ENCODE assay signal across 26 cellular contexts in genomic region chr5:158991391-158991790, GRCh38.
DNase-seq lines count a peak whose midpoint lies in the region; ATAC-seq and TF ChIP-seq lines count a peak whose summit lies in the region.
"Had no signal": no experiment of that assay in that cellular context is flagged by ENCODE, and none has a peak within 500 bp of the region (broad histone marks: within the 10 kb centered on the region; RNA-seq: fewer than 3 reads in every experiment).

No MANE protein-coding gene starts in this region.

- no peak for TF ChIP-seq CTCF in chondrocyte (IDR thresholded peaks at IDR 0.05)
- TF ChIP-seq CTCF in hepatocyte (IDR thresholded peaks at IDR 0.05; ENCODE audit: poor library complexity), result no peak
- no peak for TF ChIP-seq CTCF in uterus (IDR thresholded peaks at IDR 0.05)

- H3K9me3 ChIP-seq in Karpas-422 (ENCODE audit: low read length) (no peaks in the 10 kb centered on the region), hepatocyte (ENCODE audit: low read depth) (no peaks in the 10 kb centered on the region), uterus (no peaks in the 10 kb centered on the region)
- H3K9me3 ChIP-seq: heart right ventricle, SK-N-SH, tibial nerve had no signal

- H3K9me2 ChIP-seq in Karpas-422 (replicated peaks; ENCODE audit: insufficient read depth, low read length), result no peaks in the 10 kb centered on the region
- no peaks in the 10 kb centered on the region for H3K9me2 ChIP-seq in hepatocyte (replicated peaks; ENCODE audit: insufficient read depth)
- H3K9me2 ChIP-seq: SK-N-SH had no signal

- DNase-seq in Karpas-422 (no peak), chondrocyte (ENCODE audit: low spot score) (no peak), hepatocyte (ENCODE audit: low spot score) (no peak), uterus (no peak), retina (no peak)
- no peak for DNase-seq in activated effector memory CD4-positive, alpha-beta T cell treated with anti-CD3 and anti-CD28 coated beads, Interleukin-2, amount 50 U/mL, for 16 hours
- DNase-seq: activated CD4-positive, alpha-beta T cell treated with anti-CD3 and anti-CD28 coated beads for 36 hours; activated naive CD4-positive, alpha-beta T cell; activated T-cell treated with anti-CD3 and anti-CD28 coated beads, Interleukin-2, amount 50 U/mL, for 1 hour; AML-193; amygdala; DMS53; GDM1; heart right ventricle; Kasumi-1; naive thymus-derived CD8-positive, alpha-beta T cell; NCI-H1694 treated with DMSO at 0.1 percent for 48 hours; NCI-H69; SK-N-SH; stimulated activated CD4-positive, alpha-beta T cell treated with anti-CD3 and anti-CD28 coated beads, Interleukin-12 subunit alpha, Interleukin-12 subunit beta, amount 100 ng/mL, for 4 hours; stimulated activated CD4-positive, alpha-beta T cell treated with anti-CD3 and anti-CD28 coated beads, Interleukin-4, amount 100 ng/mL, for 24 hours; stimulated activated naive CD4-positive, alpha-beta T cell treated with Interleukin-2 at 50 U/mL for 16 hours; T-helper 2 cell had no signal

- no peaks in the 10 kb centered on the region for H3K9me3 Mint-ChIP-seq in chondrocyte (ENCODE audit: low read depth)
- H3K9me3 Mint-ChIP-seq: dendritic cell treated with granulocyte-macrophage colony-stimulating factor and Interleukin-4, amounts not matched to agents 40 ng/mL and 50 ng/mL, for 4 days; naive thymus-derived CD8-positive, alpha-beta T cell had no signal

- H3K4me2 ChIP-seq in Karpas-422 (ENCODE audit: low read depth, low read length, poor library complexity, severe bottlenecking) (no peak overlapping the region), hepatocyte (no peak overlapping the region)
- H3K4me2 ChIP-seq: SK-N-SH had no signal

- peak overlapping the region; percentile 93 for H3K27ac Mint-ChIP-seq in chondrocyte (ENCODE audit: unreplicated experiment)
- H3K27ac Mint-ChIP-seq: activated CD4-positive, alpha-beta T cell treated with anti-CD3 and anti-CD28 coated beads for 36 hours; dendritic cell treated with granulocyte-macrophage colony-stimulating factor and Interleukin-4, amounts not matched to agents 40 ng/mL and 50 ng/mL, for 4 days; naive thymus-derived CD8-positive, alpha-beta T cell had no signal

- TF ChIP-seq POLR2A in uterus (IDR thresholded peaks at IDR 0.05), result no peak

- 92% methylated on average over 3 of the region's 3 CpGs for WGBS in hepatocyte (ENCODE audit: low lambda C conversion rate, missing lambda C conversion rate)

- H3K4me3 Mint-ChIP-seq in chondrocyte (ENCODE audit: unreplicated experiment), result no peak overlapping the region
- H3K4me3 Mint-ChIP-seq: activated CD4-positive, alpha-beta T cell treated with anti-CD3 and anti-CD28 coated beads for 36 hours; dendritic cell treated with granulocyte-macrophage colony-stimulating factor and Interleukin-4, amounts not matched to agents 40 ng/mL and 50 ng/mL, for 4 days; naive thymus-derived CD8-positive, alpha-beta T cell had no signal

- H3K27me3 ChIP-seq in Karpas-422 (ENCODE audit: low read length) (no peaks in the 10 kb centered on the region), hepatocyte (no peaks in the 10 kb centered on the region), uterus (no peaks in the 10 kb centered on the region)
- H3K27me3 ChIP-seq: heart right ventricle, tibial nerve had no signal

- H3K4me1 ChIP-seq in Karpas-422 (ENCODE audit: low read length) (peaks cover 81% of the 10 kb centered on the region), hepatocyte (ENCODE audit: insufficient read depth) (peaks cover 8% of the 10 kb centered on the region), uterus (peaks cover 0 to 9% of the 10 kb centered on the region in 2 donors)

- ATAC-seq in GM18867 (IDR thresholded peaks at IDR 0.05; ENCODE audit: unreplicated experiment), result no peak
- ATAC-seq: activated CD4-positive, alpha-beta T cell treated with anti-CD3 and anti-CD28 coated beads for 36 hours; heart right ventricle; naive thymus-derived CD8-positive, alpha-beta T cell had no signal

- H3K36me3 ChIP-seq in Karpas-422 (ENCODE audit: insufficient read depth, low read length) (peaks cover 5% of the 10 kb centered on the region; the same call in 1 of the 2 replicates), hepatocyte (replicated peaks; ENCODE audit: insufficient read depth, low read depth) (no peaks in the 10 kb centered on the region), uterus (no peaks in the 10 kb centered on the region)
- H3K36me3 ChIP-seq: heart right ventricle, tibial nerve had no signal

- peaks cover 5% of the 10 kb centered on the region for H3K36me3 Mint-ChIP-seq in chondrocyte (ENCODE audit: low read depth)
- H3K36me3 Mint-ChIP-seq: naive thymus-derived CD8-positive, alpha-beta T cell had no signal

- intact Hi-C loops in uterus (cut with DNase I; ENCODE audit: low total_unique reads), result no loop called here

- no peak overlapping the region for H3K4me3 ChIP-seq in Karpas-422 (ENCODE audit: low read length)
- H3K4me3 ChIP-seq in hepatocyte, result no peak overlapping the region
- no peak overlapping the region for H3K4me3 ChIP-seq in uterus
- H3K4me3 ChIP-seq: heart right ventricle, tibial nerve had no signal

- no peak overlapping the region for H2AFZ ChIP-seq in Karpas-422 (ENCODE audit: low read length)
- no peak overlapping the region for H2AFZ ChIP-seq in hepatocyte

- H3K9ac ChIP-seq in Karpas-422 (ENCODE audit: low read length), result no peak overlapping the region
- H3K9ac ChIP-seq: SK-N-SH had no signal

- H3K27ac ChIP-seq in Karpas-422 (ENCODE audit: low read length) (peak overlapping the region; percentile 25; the same call in 1 of the 2 replicates), hepatocyte (peak overlapping the region; percentile 44), uterus (peak overlapping the region; percentile 29 to 60)

- H3K4me1 Mint-ChIP-seq in chondrocyte (ENCODE audit: low read depth), result peaks cover 67% of the 10 kb centered on the region
- H3K4me1 Mint-ChIP-seq: activated CD4-positive, alpha-beta T cell treated with anti-CD3 and anti-CD28 coated beads for 36 hours had no signal

- H3K79me2 ChIP-seq in Karpas-422 (ENCODE audit: low read length) (peaks cover 94% of the 10 kb centered on the region), hepatocyte (no peaks in the 10 kb centered on the region)

- H3K27me3 Mint-ChIP-seq in chondrocyte (ENCODE audit: low read depth), result no peaks in the 10 kb centered on the region

- H4K20me1 ChIP-seq in Karpas-422 (ENCODE audit: insufficient read depth, low read depth, low read length) (no peaks in the 10 kb centered on the region), hepatocyte (ENCODE audit: insufficient read depth, poor library complexity, severe bottlenecking) (no peaks in the 10 kb centered on the region)
